In genomic region chr13:27026396-27026795, GRCh38 we compare ENCODE assay signal across 25 cellular contexts.
"Had no signal": no experiment of that assay in that cellular context is flagged by ENCODE, and none has a peak within 500 bp of the region (broad histone marks: within the 10 kb centered on the region; RNA-seq: fewer than 3 reads in every experiment).

No MANE protein-coding gene starts in this region.

- H3K9me3 ChIP-seq: esophagus squamous epithelium, gastroesophageal sphincter, mucosa of descending colon, sigmoid colon, testis, uterus had no signal

- H3K27ac ChIP-seq: coronary artery, esophagus squamous epithelium, testis, uterus had no signal

- H3K36me3 ChIP-seq: esophagus squamous epithelium, gastroesophageal sphincter, sigmoid colon, uterus had no signal

- H3K27ac Mint-ChIP-seq: activated naive CD4-positive, alpha-beta T cell treated with anti-CD3 and anti-CD28 coated beads, Interleukin-2, amount 50 U/mL, for 72 hours; activated T-helper 1 cell treated with anti-CD3 and anti-CD28 coated beads, Interleukin-12 subunit alpha, Interleukin-12 subunit beta, Interleukin-2, Interleukin-4 antibody, amounts not matched to agents 30 ng/mL and 10 ng/mL and 1 ng/mL, durations not matched to agents 14 hours and 24 hours and 36 hours; endodermal cell had no signal

- H3K4me1 ChIP-seq: testis, uterus had no signal

- H3K27me3 ChIP-seq: esophagus squamous epithelium, gastroesophageal sphincter, sigmoid colon, testis, uterus had no signal

- DNase-seq: activated CD4-positive, alpha-beta T cell treated with anti-CD3 and anti-CD28 coated beads for 1 hour; activated CD4-positive, alpha-beta T cell treated with anti-CD3 and anti-CD28 coated beads, Interleukin-2, amount 50 U/mL, for 1 hour; activated gamma-delta T cell; cerebellar nuclear complex; esophagus squamous epithelium; hypothalamus; left cardiac atrium; mesenchymal stem cell; mucosa of descending colon; retina; sigmoid colon; stimulated activated CD4-positive, alpha-beta T cell treated with anti-CD3 and anti-CD28 coated beads, Interleukin-15, amount 100 ng/mL, for 24 hours; stimulated activated CD4-positive, alpha-beta T cell treated with anti-CD3 and anti-CD28 coated beads, Interleukin-2, amount 100 ng/mL, for 48 hours; stimulated activated CD8-positive, alpha-beta memory T cell treated with anti-CD3 and anti-CD28 coated beads, Interleukin-4, amount 100 ng/mL, for 48 hours; stimulated activated naive CD4-positive, alpha-beta T cell; testis; trophoblast cell; uterus had no signal

- H3K36me3 Mint-ChIP-seq: activated naive CD4-positive, alpha-beta T cell treated with anti-CD3 and anti-CD28 coated beads, Interleukin-2, amount 50 U/mL, for 72 hours had no signal

- H3K4me2 ChIP-seq: smooth muscle cell had no signal

- H3K4me3 ChIP-seq: coronary artery, esophagus squamous epithelium, gastroesophageal sphincter, mucosa of descending colon, sigmoid colon, smooth muscle cell, testis, uterus had no signal

- ATAC-seq: activated naive CD4-positive, alpha-beta T cell treated with anti-CD3 and anti-CD28 coated beads, Interleukin-2, amount 50 U/mL, for 72 hours; gastroesophageal sphincter; left cardiac atrium; mucosa of descending colon had no signal

- H3K9me3 Mint-ChIP-seq: activated naive CD4-positive, alpha-beta T cell treated with anti-CD3 and anti-CD28 coated beads, Interleukin-2, amount 50 U/mL, for 72 hours; activated T-helper 1 cell treated with anti-CD3 and anti-CD28 coated beads, Interleukin-12 subunit alpha, Interleukin-12 subunit beta, Interleukin-2, Interleukin-4 antibody, amounts not matched to agents 30 ng/mL and 10 ng/mL and 1 ng/mL, durations not matched to agents 14 hours and 24 hours and 36 hours; endodermal cell; neural crest cell had no signal

- H3K4me3 Mint-ChIP-seq: activated T-helper 1 cell treated with anti-CD3 and anti-CD28 coated beads, Interleukin-12 subunit alpha, Interleukin-12 subunit beta, Interleukin-2, Interleukin-4 antibody, amounts not matched to agents 30 ng/mL and 10 ng/mL and 1 ng/mL, durations not matched to agents 14 hours and 24 hours and 36 hours; endodermal cell; neural crest cell had no signal
